ENCODE assay signal across 1 cellular context in the genomic region with DNA sequence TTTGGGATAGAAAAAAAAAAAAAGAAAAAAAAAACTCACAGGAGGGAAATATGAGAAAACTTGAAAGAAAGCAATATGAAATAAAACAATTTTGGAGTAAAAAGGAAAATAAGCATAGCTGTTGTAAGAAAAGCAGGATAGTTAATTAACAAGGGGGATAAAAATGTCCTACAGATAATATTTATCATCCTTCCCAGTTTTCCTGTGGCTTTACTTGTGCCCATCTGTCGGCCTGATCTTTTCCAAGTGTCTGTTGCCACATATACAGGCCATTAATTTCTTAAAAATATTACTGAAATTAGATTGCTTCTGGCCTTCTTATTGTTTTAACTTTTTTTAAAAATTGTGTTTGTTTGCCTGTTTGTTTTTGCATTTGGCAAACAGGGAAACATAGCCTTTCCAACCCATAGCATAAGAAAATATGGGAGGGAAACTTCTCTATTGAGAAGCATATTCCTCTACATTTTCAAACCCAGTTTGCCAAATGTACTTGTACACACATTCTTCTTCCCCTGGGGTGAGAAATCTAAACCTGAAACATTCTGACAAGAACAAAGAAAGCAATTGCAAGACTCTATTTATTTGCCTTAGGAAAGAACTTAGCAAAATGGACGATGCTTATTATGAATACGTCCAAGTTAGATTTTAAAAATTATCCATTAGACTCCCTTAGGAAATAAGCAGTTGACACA.
TF ChIP-seq lines count a peak whose summit lies in the region.

No MANE protein-coding gene starts in this region.

TF ChIP-seq in GM23338, 12 proteins besides CTCF, POLR2A, EP300 and RAD21 (continued from another document):
- no peak for TF ChIP-seq EZH2phosphoT487 (IDR thresholded peaks at IDR 0.05; ENCODE audit: unreplicated experiment)
- TF ChIP-seq ZNF462 (CRISPR knock-in tag; IDR thresholded peaks at IDR 0.05): no peak
